In genomic region chr3:23763040-23763477, GRCh38 we compare ENCODE assay signal across 9 cellular contexts. TPM values are rescaled to one million over a fixed set of nuclear protein-coding genes. Genes with fewer than 3 reads are reported as not detected.
DNase-seq lines count a peak whose midpoint lies in the region; ATAC-seq and TF ChIP-seq lines count a peak whose summit lies in the region.
"Had no signal": no experiment of that assay in that cellular context is flagged by ENCODE, and none has a peak within 500 bp of the region (broad histone marks: within the 10 kb centered on the region; RNA-seq: fewer than 3 reads in every experiment).

No MANE protein-coding gene starts in this region.

- peaks cover 24 to 34% (median 32%) of the 10 kb centered on the region in 3 donors for H3K4me1 Mint-ChIP-seq in IgD-negative memory B cell
- H3K4me1 Mint-ChIP-seq in brain = peaks cover 32% of the 10 kb centered on the region
- H3K4me1 Mint-ChIP-seq in activated CD4-positive, alpha-beta T cell treated with anti-CD3 and anti-CD28 coated beads, Interleukin-2, amount 10 ng/mL, durations not matched to agents 24 days and 14 days = peaks cover 5% of the 10 kb centered on the region

- H3K4me3 Mint-ChIP-seq in IgD-negative memory B cell (peak overlapping the region; percentile 30 to 95 (median 86)), brain (peak overlapping the region in 4 of 5 experiments; percentile 58 to 70 (median 66))
- H3K4me3 Mint-ChIP-seq in activated CD4-positive, alpha-beta T cell treated with anti-CD3 and anti-CD28 coated beads, Interleukin-2, amount 10 ng/mL, durations not matched to agents 24 days and 14 days = no peak overlapping the region

- H3K27ac Mint-ChIP-seq in IgD-negative memory B cell = peak overlapping the region in 1 of 3 donors; percentile 74
- H3K27ac Mint-ChIP-seq in brain = peak overlapping the region in 4 of 5 experiments; percentile 76 to 96 (median 88)
- no peak overlapping the region for H3K27ac Mint-ChIP-seq in activated CD4-positive, alpha-beta T cell treated with anti-CD3 and anti-CD28 coated beads, Interleukin-2, amount 10 ng/mL, durations not matched to agents 24 days and 14 days

- H3K4me1 ChIP-seq in thoracic aorta (ENCODE audit: control insufficient read depth in 1 of 2, low read depth in 2 of 2) = peaks cover 0 to 6% of the 10 kb centered on the region in 2 donors

- intact Hi-C loops in activated CD4-positive, alpha-beta T cell treated with anti-CD3 and anti-CD28 coated beads, Interleukin-2, amount 10 ng/mL, durations not matched to agents 24 days and 14 days (cut with micrococcal nuclease) = no loop called here

- peak overlapping the region; percentile 67 for H3K4me3 ChIP-seq in thoracic aorta

- H3K36me3 Mint-ChIP-seq in IgD-negative memory B cell = no peaks in the 10 kb centered on the region
- H3K36me3 Mint-ChIP-seq in brain = no peaks in the 10 kb centered on the region
- H3K36me3 Mint-ChIP-seq in activated CD4-positive, alpha-beta T cell treated with anti-CD3 and anti-CD28 coated beads, Interleukin-2, amount 10 ng/mL, durations not matched to agents 24 days and 14 days (ENCODE audit: low read depth) = no peaks in the 10 kb centered on the region

- H3K27me3 Mint-ChIP-seq in IgD-negative memory B cell (no peaks in the 10 kb centered on the region), brain (peaks cover 16% of the 10 kb centered on the region)
- H3K27me3 Mint-ChIP-seq in activated CD4-positive, alpha-beta T cell treated with anti-CD3 and anti-CD28 coated beads, Interleukin-2, amount 10 ng/mL, durations not matched to agents 24 days and 14 days = no peaks in the 10 kb centered on the region

- no peak overlapping the region for H3K27ac ChIP-seq in thoracic aorta

- H3K9me3 Mint-ChIP-seq in IgD-negative memory B cell (no peaks in the 10 kb centered on the region), brain (peaks cover 0 to 2% (median 0%) of the 10 kb centered on the region in 5 experiments)
- H3K9me3 Mint-ChIP-seq in activated CD4-positive, alpha-beta T cell treated with anti-CD3 and anti-CD28 coated beads, Interleukin-2, amount 10 ng/mL, durations not matched to agents 24 days and 14 days = no peaks in the 10 kb centered on the region

- DNase-seq in medulla oblongata (ENCODE audit: extremely low spot score) (peak; percentile 32), thoracic aorta (ENCODE audit: low spot score) (no peak), NCI-H345 (lab: John Stamatoyannopoulos, UW) (no peak)
- no peak for DNase-seq in activated CD4-positive, alpha-beta T cell treated with anti-CD3 and anti-CD28 coated beads, Interleukin-2, amount 10 ng/mL, durations not matched to agents 24 days and 14 days
- DNase-seq in activated effector memory CD4-positive, alpha-beta T cell treated with anti-CD3 and anti-CD28 coated beads, Interleukin-2, amount 50 U/mL, for 16 hours = no peak
- DNase-seq: NCI-H1417 had no signal

- no peaks in the 10 kb centered on the region for H3K27me3 ChIP-seq in thoracic aorta (replicated peaks; ENCODE audit: insufficient read depth)

- no peak for ATAC-seq in thoracic aorta (ENCODE audit: insufficient number of reproducible peaks, low FRiP score, low read depth)
- no peak for ATAC-seq in HG02973 (IDR thresholded peaks at IDR 0.05; ENCODE audit: unreplicated experiment)

- TF ChIP-seq CTCF in brain (conservative IDR thresholded peaks at IDR 0.05) (no peak), thoracic aorta (IDR thresholded peaks at IDR 0.05) (no peak)

- H3K36me3 ChIP-seq in thoracic aorta = no peaks in the 10 kb centered on the region

- no peaks in the 10 kb centered on the region for H3K9me3 ChIP-seq in thoracic aorta

RNA-seq across cellular contexts. Expression of gene UBE2E1, which starts 42.7 kb away (rescaled TPM):
- polyA plus RNA-seq in IgD-negative memory B cell = 17.0 TPM
- polyA plus RNA-seq in brain (ENCODE audit: insufficient read depth, low read depth, low replicate concordance) = 53.5 TPM
- total RNA-seq in thoracic aorta = 10 to 100 TPM; 41.2 to 53.3 TPM
- 72.6 and 79.5 TPM in 2 replicates for total RNA-seq in activated CD4-positive, alpha-beta T cell treated with anti-CD3 and anti-CD28 coated beads, Interleukin-2, amount 10 ng/mL, durations not matched to agents 24 days and 14 days
